ENCODE assay signal across 17 cellular contexts in the genomic region with DNA sequence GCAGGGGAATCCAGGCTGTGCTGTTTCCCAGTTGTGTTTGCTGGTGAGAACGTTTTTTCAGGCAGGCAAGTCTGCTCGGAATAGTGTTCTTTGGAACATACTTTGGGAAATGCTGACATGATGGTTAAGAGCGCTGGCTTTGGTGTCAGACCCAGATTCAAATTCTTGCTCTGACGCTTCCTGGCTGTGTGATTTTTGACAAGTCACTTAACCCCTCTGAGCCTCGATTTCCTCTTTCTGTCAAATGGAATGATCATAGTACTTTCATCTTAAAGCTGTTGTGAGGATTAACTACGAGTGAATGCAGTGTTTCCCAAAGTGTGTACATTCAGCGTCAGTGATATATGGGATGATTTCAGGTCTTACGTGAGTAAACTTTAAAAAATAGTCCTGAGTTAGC. TPM values are rescaled to one million over a fixed set of nuclear protein-coding genes. Genes with fewer than 3 reads are reported as not detected.
DNase-seq lines count a peak whose midpoint lies in the region; ATAC-seq, FAIRE-seq and TF ChIP-seq lines count a peak whose summit lies in the region.
"Had no signal": no experiment of that assay in that cellular context is flagged by ENCODE, and none has a peak within 500 bp of the region (broad histone marks: within the 10 kb centered on the region; RNA-seq: fewer than 3 reads in every experiment).

No MANE protein-coding gene starts in this region.

- DNase-seq in activated T-cell treated with anti-CD3 and anti-CD28 coated beads, Interleukin-2, amount 50 U/mL, for 24 hours, result no peak
- DNase-seq in activated T-cell treated with anti-CD3 and anti-CD28 coated beads, Interleukin-2, amount 50 U/mL, for 1 hour, result no peak
- DNase-seq in GM12878 (ENCODE audit: low read depth, low spot score), result no peak
- DNase-seq in progenitor cell of endocrine pancreas (ENCODE audit: low spot score, unreplicated experiment), result no peak
- no peak for DNase-seq in left lung
- no peak for DNase-seq in stimulated activated CD4-positive, alpha-beta T cell treated with anti-CD3 and anti-CD28 coated beads, Interleukin-15, amount 100 ng/mL, for 24 hours
- DNase-seq in NCI-H226, result no peak
- DNase-seq: colonic mucosa, GF-D8, NCI-H2171 treated with DMSO at 0.1 percent for 48 hours, NCI-H82 had no signal

- H3K79me2 ChIP-seq in GM12878 (ENCODE audit: control insufficient read depth, insufficient read depth, low read length), result peaks cover 48% of the 10 kb centered on the region

- no peak for TF ChIP-seq CTCF in GM12878 (IDR thresholded peaks at IDR 0.05 in 2 of 3, conservative IDR thresholded peaks at IDR 0.05 in 1 of 3; ENCODE audit: control insufficient read depth in 2 of 3, extremely low read depth in 1 of 3, insufficient read depth in 1 of 3, low read depth in 3 of 3, low read length in 3 of 3)
- TF ChIP-seq CTCF in progenitor cell of endocrine pancreas (IDR thresholded peaks at IDR 0.05; ENCODE audit: unreplicated experiment), result no peak
- TF ChIP-seq CTCF in left lung (IDR thresholded peaks at IDR 0.05), result no peak

- no peaks in the 10 kb centered on the region for H3K9me3 Mint-ChIP-seq in activated T-cell treated with anti-CD3 and anti-CD28 coated beads, Interleukin-2, amount 50 U/mL, for 24 hours
- H3K9me3 Mint-ChIP-seq in IgD-negative memory B cell (no peaks in the 10 kb centered on the region), progenitor cell of endocrine pancreas (ENCODE audit: low read depth) (no peaks in the 10 kb centered on the region)
- H3K9me3 Mint-ChIP-seq: WTC11 had no signal

- TF ChIP-seq RAD21 in GM12878 (IDR thresholded peaks at IDR 0.05; ENCODE audit: insufficient read depth, low read depth, low read length), result no peak

- H3K9ac ChIP-seq in GM12878 (ENCODE audit: control insufficient read depth, insufficient read depth, low read length), result peak overlapping the region; percentile 30; the same call in 1 of the 2 replicates

- H3K27me3 Mint-ChIP-seq in activated T-cell treated with anti-CD3 and anti-CD28 coated beads, Interleukin-2, amount 50 U/mL, for 24 hours, result no peaks in the 10 kb centered on the region
- no peaks in the 10 kb centered on the region for H3K27me3 Mint-ChIP-seq in IgD-negative memory B cell
- no peaks in the 10 kb centered on the region for H3K27me3 Mint-ChIP-seq in progenitor cell of endocrine pancreas

- H3K4me3 Mint-ChIP-seq in activated T-cell treated with anti-CD3 and anti-CD28 coated beads, Interleukin-2, amount 50 U/mL, for 24 hours, result peak overlapping the region; percentile 98
- H3K4me3 Mint-ChIP-seq in IgD-negative memory B cell (peak overlapping the region in 3 of 4 donors; percentile 50 to 77 (median 55)), progenitor cell of endocrine pancreas (ENCODE audit: low read depth) (no peak overlapping the region)
- H3K4me3 Mint-ChIP-seq: WTC11 had no signal

- 17% methylated on average over 8 of the region's 8 CpGs for WGBS in GM12878 (ENCODE audit: insufficient coverage, insufficient replicate concordance, low lambda C conversion rate, missing lambda C conversion rate)

- POLR2A ChIA-PET in GM12878 (lab: Charles Lee), result interaction anchor here (0.9 to 1.6 kb wide), 2 partner anchors 13 to 30 kb away, joined by 4 to 6 read pairs; a partner anchor contains a TSS

- in situ Hi-C loops in GM12878 (cut with MboI), result loop anchor here (5.0 to 25.0 kb wide), 2 partner anchors 34 to 1224 kb away; a partner anchor contains a TSS

- intact Hi-C loops in GM12878 (cut with micrococcal nuclease; ENCODE audit: unreplicated experiment), result no loop called here
- intact Hi-C loops in left lung (cut with DNase I), result no loop called here

- no peak for ATAC-seq in GM12878
- no peak for ATAC-seq in left lung
- ATAC-seq: gastroesophageal sphincter, WTC11 had no signal

- no peak for FAIRE-seq in GM12878 (lab: Jason Lieb, UNC)
- FAIRE-seq: D721Med, H1 had no signal

- peak overlapping the region; percentile 98 for H3K4me2 ChIP-seq in GM12878 (ENCODE audit: control insufficient read depth, insufficient read depth)

- TF ChIP-seq EP300 in GM12878 (IDR thresholded peaks at IDR 0.05; ENCODE audit: borderline replicate concordance in 1 of 2, control insufficient read depth in 1 of 2, low read depth in 2 of 2, low read length in 2 of 2), result no peak

- peaks cover 37% of the 10 kb centered on the region for H3K4me1 Mint-ChIP-seq in activated T-cell treated with anti-CD3 and anti-CD28 coated beads, Interleukin-2, amount 50 U/mL, for 24 hours (ENCODE audit: low read depth)
- H3K4me1 Mint-ChIP-seq in IgD-negative memory B cell (peaks cover 19 to 26% (median 22%) of the 10 kb centered on the region in 3 donors), progenitor cell of endocrine pancreas (ENCODE audit: low read depth) (peaks cover 10% of the 10 kb centered on the region)

- H3K36me3 ChIP-seq in GM12878 (ENCODE audit: control insufficient read depth in 2 of 2, insufficient read depth in 2 of 2, low read length in 1 of 2) (peaks cover 26 to 34% of the 10 kb centered on the region in 2 experiments), left lung (peaks cover 0 to 73% of the 10 kb centered on the region in 2 donors)

- peak overlapping the region; percentile 99 for H3K27ac Mint-ChIP-seq in activated T-cell treated with anti-CD3 and anti-CD28 coated beads, Interleukin-2, amount 50 U/mL, for 24 hours
- H3K27ac Mint-ChIP-seq in IgD-negative memory B cell (peak overlapping the region in 2 of 3 donors; percentile 58 to 71), progenitor cell of endocrine pancreas (peak overlapping the region; percentile 19)
- H3K27ac Mint-ChIP-seq: WTC11 had no signal

- H3K27ac ChIP-seq in GM12878 (ENCODE audit: control insufficient read depth, insufficient read depth) (no peak overlapping the region), left lung (no peak overlapping the region)
- H3K27ac ChIP-seq: colonic mucosa, epithelial cell of prostate had no signal

- BruUV-seq in GM12878 (replicated peaks; lab: Mats Ljungman, UMichigan), result no TSS peak

- SMC1A ChIA-PET in GM12878 (lab: Charles Lee; ENCODE audit: uncharacterized antibody, unreplicated experiment), result interaction anchor here (1.1 kb wide), 1 partner anchor 34 kb away, joined by 3 read pairs; no protein-coding TSS in a partner anchor

- TF ChIP-seq POLR2A in GM12878 (IDR thresholded peaks at IDR 0.05; ENCODE audit: low read depth, low read length), result no peak

- no peak overlapping the region for H2AFZ ChIP-seq in GM12878 (ENCODE audit: control insufficient read depth, low read depth, low read length)

- RAD21 ChIA-PET in GM12878 (lab: Charles Lee; ENCODE audit: unreplicated experiment), result no interaction called here

- H3K27me3 ChIP-seq in GM12878 (replicated peaks in 1 of 2; ENCODE audit: control insufficient read depth in 2 of 2, insufficient read depth in 2 of 2, low read length in 1 of 2), result no peaks in the 10 kb centered on the region
- H3K27me3 ChIP-seq in left lung, result no peaks in the 10 kb centered on the region
- H3K27me3 ChIP-seq: colonic mucosa, gastroesophageal sphincter had no signal

- H3K9me3 ChIP-seq in GM12878 (replicated peaks; ENCODE audit: control insufficient read depth, insufficient read depth, low read length), result no peaks in the 10 kb centered on the region; the same call in 2 of the 3 replicates
- no peaks in the 10 kb centered on the region for H3K9me3 ChIP-seq in left lung
- H3K9me3 ChIP-seq: colonic mucosa, gastroesophageal sphincter had no signal

- peaks cover 87% of the 10 kb centered on the region for H3K36me3 Mint-ChIP-seq in activated T-cell treated with anti-CD3 and anti-CD28 coated beads, Interleukin-2, amount 50 U/mL, for 24 hours (ENCODE audit: low read depth)
- H3K36me3 Mint-ChIP-seq in IgD-negative memory B cell, result no peaks in the 10 kb centered on the region
- peaks cover 23% of the 10 kb centered on the region for H3K36me3 Mint-ChIP-seq in progenitor cell of endocrine pancreas (ENCODE audit: insufficient read depth)

- H3K4me1 ChIP-seq in GM12878 (ENCODE audit: control insufficient read depth, insufficient read depth, low read length) (peaks cover 15% of the 10 kb centered on the region), left lung (peaks cover 2 to 42% of the 10 kb centered on the region in 2 donors)

- H3K4me3 ChIP-seq in GM12878 (peak overlapping the region; percentile 25; the same call in 1 of the 2 replicates), left lung (no peak overlapping the region)
- H3K4me3 ChIP-seq: colonic mucosa, gastroesophageal sphincter had no signal

- CTCF ChIA-PET in GM12878 (lab: Yijun Ruan, JAX), result interaction anchor here (0.8 to 1.6 kb wide), 2 partner anchors 15 to 31 kb away, joined by 3 to 5 read pairs; no protein-coding TSS in a partner anchor

- 0 out of 2 replicates have a peak, but pooled peaks cover 4% of the 10 kb centered on the region for H4K20me1 ChIP-seq in GM12878 (ENCODE audit: control insufficient read depth, insufficient read depth)

RNA-seq across cellular contexts. Expression of a gene that starts 4.8 kb away (rescaled TPM):
- polyA plus RNA-seq in IgD-negative memory B cell, result 7.1 TPM
- 116 and 142 TPM in 2 replicates for total RNA-seq in GM12878 (2013; cell fraction: nucleolus; rRNA removed)
- 19.0 and 23.7 TPM in 2 replicates for total RNA-seq in GM12878 (2014; rRNA removed)
- 13.5 and 15.7 TPM in 2 replicates for total RNA-seq in GM12878 (2014; rRNA removed; fragmentation: Illumina TruSeq; extraction: Trizol)
- total RNA-seq in GM12878 (2021), result 82.5 and 87.6 TPM in 2 replicates
- 30.6 TPM for polyA plus RNA-seq in GM12878 (2011; ENCODE audit: low read depth)
- polyA plus RNA-seq in GM12878 (2011; rRNA removed), result 8.1 and 13.6 TPM in 2 replicates
- polyA plus RNA-seq in GM12878 (2011; cell fraction: cytosol; rRNA removed), result 12.3 and 14.0 TPM in 2 replicates
- polyA plus RNA-seq in GM12878 (2011; cell fraction: nucleus; rRNA removed), result 184 and 210 TPM in 2 replicates
- 44.9 and 56.9 TPM in 2 replicates for polyA plus RNA-seq in GM12878 (2012)
- polyA plus RNA-seq in GM12878 (2014; fragmentation: Illumina TruSeq; extraction: Trizol), result 17.0 and 28.4 TPM in 2 replicates
- polyA plus RNA-seq in GM12878 (2014; fragmentation: Nextera tagmentation; extraction: Ambion mirVana), result under 1 TPM; 0.45 to 0.95 TPM
- 41.1 and 52.4 TPM in 2 replicates for polyA plus RNA-seq in GM12878 (2014; rRNA removed)
- 1 to 10 TPM; 5.9 to 6.7 TPM for polyA plus RNA-seq in GM12878 (2016; fragmentation: Nextera tagmentation; extraction: Ambion mirVana)
- polyA minus RNA-seq in GM12878 (2011; rRNA and poly(A)+ RNA removed), result 17.2 and 38.3 TPM in 2 replicates
- 19.2 and 24.1 TPM in 2 replicates for polyA minus RNA-seq in GM12878 (2011; cell fraction: cytosol; rRNA and poly(A)+ RNA removed)
- 70.4 and 98.9 TPM in 2 replicates for polyA minus RNA-seq in GM12878 (2011; cell fraction: nucleus; rRNA and poly(A)+ RNA removed)
- 75.3 and 91.1 TPM in 2 replicates for total RNA-seq in progenitor cell of endocrine pancreas
- total RNA-seq in left lung, result 10 to 100 TPM; 52.1 to 62.3 TPM

RNA-seq across cellular contexts. Expression of a gene that starts 12.3 kb away (rescaled TPM):
- polyA plus RNA-seq in IgD-negative memory B cell (27.6 TPM), GM12878 (2011; rRNA removed) (8.7 and 12.3 TPM in 2 replicates), GM12878 (2014; fragmentation: Illumina TruSeq; extraction: Trizol) (15.6 and 19.5 TPM in 2 replicates), GM12878 (2014; fragmentation: Nextera tagmentation; extraction: Ambion mirVana) (1 to 10 TPM; 2.5 to 8.7 TPM), GM12878 (2014; rRNA removed) (41.3 and 43.5 TPM in 2 replicates), GM12878 (2016; fragmentation: Nextera tagmentation; extraction: Ambion mirVana) (10 to 100 TPM; 28.9 to 31.9 TPM)
- total RNA-seq in GM12878 (2013; cell fraction: nucleolus; rRNA removed), result 26.8 and 27.4 TPM in 2 replicates
- total RNA-seq in GM12878 (2014; rRNA removed) (16.3 and 18.8 TPM in 2 replicates), GM12878 (2014; rRNA removed; fragmentation: Illumina TruSeq; extraction: Trizol) (8.4 and 9.4 TPM in 2 replicates), GM12878 (2021) (58.5 and 66.8 TPM in 2 replicates), progenitor cell of endocrine pancreas (57.6 and 58.7 TPM in 2 replicates), left lung (10 to 100 TPM; 46.1 to 58.8 TPM)
- 15.9 TPM for polyA plus RNA-seq in GM12878 (2011; ENCODE audit: low read depth)
- polyA plus RNA-seq in GM12878 (2011; cell fraction: cytosol; rRNA removed), result 11.7 and 12.4 TPM in 2 replicates
- 72.9 and 93.5 TPM in 2 replicates for polyA plus RNA-seq in GM12878 (2011; cell fraction: nucleus; rRNA removed)
- polyA plus RNA-seq in GM12878 (2012), result 37.7 and 38.0 TPM in 2 replicates
- polyA minus RNA-seq in GM12878 (2011; rRNA and poly(A)+ RNA removed), result 6.6 and 7.9 TPM in 2 replicates
- polyA minus RNA-seq in GM12878 (2011; cell fraction: cytosol; rRNA and poly(A)+ RNA removed), result 9.4 and 10.1 TPM in 2 replicates
- 23.7 and 35.2 TPM in 2 replicates for polyA minus RNA-seq in GM12878 (2011; cell fraction: nucleus; rRNA and poly(A)+ RNA removed)

RNA-seq across cellular contexts. Expression of a gene that starts 35.9 kb away (rescaled TPM):
- polyA plus RNA-seq in IgD-negative memory B cell, result 32.6 TPM
- 32.7 and 35.5 TPM in 2 replicates for total RNA-seq in GM12878 (2013; cell fraction: nucleolus; rRNA removed)
- total RNA-seq in GM12878 (2014; rRNA removed), result 12.0 and 12.8 TPM in 2 replicates
- total RNA-seq in GM12878 (2014; rRNA removed; fragmentation: Illumina TruSeq; extraction: Trizol), result 3.3 and 4.0 TPM in 2 replicates
- total RNA-seq in GM12878 (2021), result 48.1 and 58.4 TPM in 2 replicates
- polyA plus RNA-seq in GM12878 (2011; ENCODE audit: low read depth), result 6.8 TPM
- 1.7 and 2.6 TPM in 2 replicates for polyA plus RNA-seq in GM12878 (2011; rRNA removed)
- 2.0 and 2.9 TPM in 2 replicates for polyA plus RNA-seq in GM12878 (2011; cell fraction: cytosol; rRNA removed)
- polyA plus RNA-seq in GM12878 (2011; cell fraction: nucleus; rRNA removed), result 20.1 and 27.5 TPM in 2 replicates
- 12.1 and 17.7 TPM in 2 replicates for polyA plus RNA-seq in GM12878 (2012)
- polyA plus RNA-seq in GM12878 (2014; fragmentation: Illumina TruSeq; extraction: Trizol), result 7.1 and 11.2 TPM in 2 replicates
- under 1 TPM; 0.24 to 0.31 TPM for polyA plus RNA-seq in GM12878 (2014; fragmentation: Nextera tagmentation; extraction: Ambion mirVana)
- 12.5 and 22.3 TPM in 2 replicates for polyA plus RNA-seq in GM12878 (2014; rRNA removed)
- polyA plus RNA-seq in GM12878 (2016; fragmentation: Nextera tagmentation; extraction: Ambion mirVana), result 10 to 100 TPM; 35.7 to 45.8 TPM
- 10.6 TPM in 2 replicates for polyA minus RNA-seq in GM12878 (2011; rRNA and poly(A)+ RNA removed)
- 14.4 and 16.1 TPM in 2 replicates for polyA minus RNA-seq in GM12878 (2011; cell fraction: cytosol; rRNA and poly(A)+ RNA removed)
- 12.8 and 23.9 TPM in 2 replicates for polyA minus RNA-seq in GM12878 (2011; cell fraction: nucleus; rRNA and poly(A)+ RNA removed)
- 103 and 104 TPM in 2 replicates for total RNA-seq in progenitor cell of endocrine pancreas
- 10 to 100 TPM; 57.1 to 67.4 TPM for total RNA-seq in left lung

RNA-seq across cellular contexts. Expression of a gene that starts 52.8 kb away (rescaled TPM):
- polyA plus RNA-seq in IgD-negative memory B cell (12.8 TPM), GM12878 (2011; rRNA removed) (6.4 and 7.6 TPM in 2 replicates), GM12878 (2014; fragmentation: Illumina TruSeq; extraction: Trizol) (7.2 and 8.2 TPM in 2 replicates), GM12878 (2014; fragmentation: Nextera tagmentation; extraction: Ambion mirVana) (1 to 10 TPM; 4.7 to 6.3 TPM), GM12878 (2014; rRNA removed) (9.1 and 9.5 TPM in 2 replicates), GM12878 (2016; fragmentation: Nextera tagmentation; extraction: Ambion mirVana) (1 to 10 TPM; 8.8 to 9.9 TPM)
- 8.7 and 9.3 TPM in 2 replicates for total RNA-seq in GM12878 (2013; cell fraction: nucleolus; rRNA removed)
- total RNA-seq in GM12878 (2014; rRNA removed) (10.7 and 11.5 TPM in 2 replicates), GM12878 (2014; rRNA removed; fragmentation: Illumina TruSeq; extraction: Trizol) (6.8 and 7.0 TPM in 2 replicates), GM12878 (2021) (12.4 and 13.2 TPM in 2 replicates), progenitor cell of endocrine pancreas (23.3 and 24.5 TPM in 2 replicates), left lung (1 to 10 TPM; 5.4 to 7.1 TPM)
- polyA plus RNA-seq in GM12878 (2011; ENCODE audit: low read depth), result 3.3 TPM
- 8.6 and 10.9 TPM in 2 replicates for polyA plus RNA-seq in GM12878 (2011; cell fraction: cytosol; rRNA removed)
- polyA plus RNA-seq in GM12878 (2011; cell fraction: nucleus; rRNA removed), result 10.5 and 15.1 TPM in 2 replicates
- polyA plus RNA-seq in GM12878 (2012), result 4.9 and 5.7 TPM in 2 replicates
- 7.9 and 15.4 TPM in 2 replicates for polyA minus RNA-seq in GM12878 (2011; rRNA and poly(A)+ RNA removed)
- polyA minus RNA-seq in GM12878 (2011; cell fraction: cytosol; rRNA and poly(A)+ RNA removed), result 4.7 and 6.8 TPM in 2 replicates
- 5.2 and 10.3 TPM in 2 replicates for polyA minus RNA-seq in GM12878 (2011; cell fraction: nucleus; rRNA and poly(A)+ RNA removed)

Comparison
In these comparisons a context has a peak if more than half of its experiments do, and no peak if none do; other contexts are left out.
1. H3K27ac Mint-ChIP-seq: peak in every context shown above with its lines; median percentile 99 in activated T-cell treated with anti-CD3 and anti-CD28 coated beads, Interleukin-2, amount 50 U/mL, for 24 hours; 64 in IgD-negative memory B cell; 19 in progenitor cell of endocrine pancreas.